ENCODE assay signal across 22 cellular contexts in genomic region chr14:73166399-73166798, GRCh38.
"Had no signal": no experiment of that assay in that cellular context is flagged by ENCODE, and none has a peak within 500 bp of the region (broad histone marks: within the 10 kb centered on the region; RNA-seq: fewer than 3 reads in every experiment).

No MANE protein-coding gene starts in this region.

- H3K9me3 Mint-ChIP-seq: dendritic cell treated with granulocyte-macrophage colony-stimulating factor and Interleukin-4, amounts not matched to agents 40 ng/mL and 50 ng/mL, for 4 days; natural killer cell treated with Interleukin-12 subunit alpha and Interleukin-12 subunit beta and Interleukin-15 and Interleukin-18, amount 100 ng/mL, for 72 hours; neural progenitor cell; stimulated activated effector memory CD8-positive, alpha-beta T cell treated with anti-CD3 and anti-CD28 coated beads, Interleukin-12 subunit alpha, Interleukin-12 subunit beta, amount 100 ng/mL, for 72 hours had no signal

- H3K9me3 ChIP-seq: left ventricle myocardium inferior, lower lobe of right lung, psoas muscle, right lobe of liver, testis, tibial nerve, upper lobe of right lung had no signal

- ATAC-seq: left cardiac atrium; lower lobe of right lung; natural killer cell treated with Interleukin-12 subunit alpha and Interleukin-12 subunit beta and Interleukin-15 and Interleukin-18, amount 100 ng/mL, for 72 hours; psoas muscle; right lobe of liver; stimulated activated effector memory CD8-positive, alpha-beta T cell treated with anti-CD3 and anti-CD28 coated beads, Interleukin-12 subunit alpha, Interleukin-12 subunit beta, amount 100 ng/mL, for 72 hours; stimulated activated naive CD8-positive, alpha-beta T cell treated with anti-CD3 and anti-CD28 coated beads, Interleukin-15, Interleukin-2, amounts not matched to agents 100 U/mL and 50 U/mL, for 24 hours; upper lobe of right lung had no signal

- DNase-seq: erythroblast; foreskin melanocyte; head of caudate nucleus; hippocampal formation; left cardiac atrium; left ventricle myocardium inferior; lower lobe of right lung; mesenchymal stem cell; midbrain; psoas muscle; retina; right lobe of liver; stimulated activated CD4-positive, alpha-beta T cell treated with anti-CD3 and anti-CD28 coated beads, Interleukin-4, amount 100 ng/mL, for 1 hour; stimulated activated CD8-positive, alpha-beta memory T cell treated with anti-CD3 and anti-CD28 coated beads, Interleukin-4, amount 100 ng/mL, for 48 hours; stimulated activated naive CD8-positive, alpha-beta T cell treated with anti-CD3 and anti-CD28 coated beads, Interleukin-15, Interleukin-2, amounts not matched to agents 100 U/mL and 50 U/mL, for 24 hours; testis; upper lobe of right lung had no signal

- H3K27me3 Mint-ChIP-seq: dendritic cell treated with granulocyte-macrophage colony-stimulating factor and Interleukin-4, amounts not matched to agents 40 ng/mL and 50 ng/mL, for 4 days; natural killer cell treated with Interleukin-12 subunit alpha and Interleukin-12 subunit beta and Interleukin-15 and Interleukin-18, amount 100 ng/mL, for 72 hours had no signal

- H3K27ac ChIP-seq: left ventricle myocardium inferior, lower lobe of right lung, neural progenitor cell, psoas muscle, right lobe of liver, testis, tibial nerve, upper lobe of right lung had no signal

- H3K4me3 Mint-ChIP-seq: dendritic cell treated with granulocyte-macrophage colony-stimulating factor and Interleukin-4, amounts not matched to agents 40 ng/mL and 50 ng/mL, for 4 days; natural killer cell treated with Interleukin-12 subunit alpha and Interleukin-12 subunit beta and Interleukin-15 and Interleukin-18, amount 100 ng/mL, for 72 hours; neural progenitor cell; stimulated activated effector memory CD8-positive, alpha-beta T cell treated with anti-CD3 and anti-CD28 coated beads, Interleukin-12 subunit alpha, Interleukin-12 subunit beta, amount 100 ng/mL, for 72 hours had no signal

- H3K27ac Mint-ChIP-seq: dendritic cell treated with granulocyte-macrophage colony-stimulating factor and Interleukin-4, amounts not matched to agents 40 ng/mL and 50 ng/mL, for 4 days; natural killer cell treated with Interleukin-12 subunit alpha and Interleukin-12 subunit beta and Interleukin-15 and Interleukin-18, amount 100 ng/mL, for 72 hours; neural progenitor cell; stimulated activated effector memory CD8-positive, alpha-beta T cell treated with anti-CD3 and anti-CD28 coated beads, Interleukin-12 subunit alpha, Interleukin-12 subunit beta, amount 100 ng/mL, for 72 hours had no signal
